In the genomic region with DNA sequence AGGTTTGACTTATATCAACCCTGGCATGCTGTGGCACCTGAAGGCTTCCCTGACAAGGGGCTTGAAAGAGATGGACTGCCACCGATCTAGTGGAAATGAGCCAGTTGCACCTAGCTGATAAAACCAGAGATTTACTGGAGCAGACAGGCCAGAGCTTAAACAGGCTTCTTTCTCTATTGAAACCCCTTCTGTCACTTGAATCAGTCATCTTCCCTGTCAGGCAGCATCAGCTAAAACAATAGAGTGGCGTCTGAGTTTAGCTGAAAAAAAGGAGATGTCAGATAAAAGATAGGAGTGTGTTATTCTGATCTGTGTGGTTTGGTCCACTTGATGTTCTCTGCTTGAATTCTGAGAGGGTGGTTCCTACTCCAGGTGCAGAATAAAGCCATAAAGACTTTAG, we compare ENCODE assay signal across 18 cellular contexts.
DNase-seq lines count a peak whose midpoint lies in the region; FAIRE-seq and TF ChIP-seq lines count a peak whose summit lies in the region.
"Had no signal": no experiment of that assay in that cellular context is flagged by ENCODE, and none has a peak within 500 bp of the region (broad histone marks: within the 10 kb centered on the region; RNA-seq: fewer than 3 reads in every experiment).

No MANE protein-coding gene starts in this region.

- no peak overlapping the region for H4K8ac ChIP-seq in H1 (ENCODE audit: extremely low read depth, insufficient read depth, low read length)

- H3K23ac ChIP-seq in H1 (ENCODE audit: insufficient read length) = no peak overlapping the region

- CTCF ChIA-PET in H1 (lab: Charles Lee; ENCODE audit: partially characterized antibody) (interaction anchor here (0.7 kb wide), 1 partner anchor 476 kb away, joined by 3 read pairs; no protein-coding TSS in a partner anchor), RWPE1 (lab: Yijun Ruan, JAX) (no interaction called here)

- H3K14ac ChIP-seq in H1 (ENCODE audit: insufficient read length) = no peak overlapping the region

- no peak overlapping the region; the same call in 1 of the 2 replicates for H3K18ac ChIP-seq in H1 (ENCODE audit: extremely low read depth, low read length)

- no peak overlapping the region for H4K91ac ChIP-seq in H1 (replicated peaks; ENCODE audit: insufficient read length, low read length)

- H4K20me1 ChIP-seq in H1 (replicated peaks in 1 of 2; ENCODE audit: control insufficient read depth in 1 of 2, insufficient read depth in 2 of 2, low read length in 2 of 2) = no peaks in the 10 kb centered on the region

- WGBS in H1 (ENCODE audit: extremely low coverage in 1 of 2, insufficient coverage in 1 of 2, insufficient read length in 1 of 2, insufficient replicate concordance in 2 of 2, low coverage in 1 of 2, low lambda C conversion rate in 2 of 2, missing lambda C conversion rate in 1 of 2), 2 experiments = 79% methylated on average over 2 of the region's 2 CpGs; no CpG with 5 or more reads in 1 of the 2 experiments

- H2BK12ac ChIP-seq in H1 (ENCODE audit: low read depth, low read length) = no peak overlapping the region

- peak; percentile 32 for FAIRE-seq in H1 (lab: Jason Lieb, UNC)
- FAIRE-seq: A549 had no signal

- no peak for TF ChIP-seq POLR2A in H1 (IDR thresholded peaks at IDR 0.05; ENCODE audit: control extremely low read depth in 1 of 2, low read depth in 2 of 2, low read length in 2 of 2)

- H3K9ac ChIP-seq in H1 (replicated peaks in 1 of 4; ENCODE audit: extremely low read depth in 1 of 4, low read depth in 3 of 4, low read length in 3 of 4) = no peak overlapping the region

- no peak overlapping the region for H2BK120ac ChIP-seq in H1 (replicated peaks; ENCODE audit: low read depth, low read length)

- H3K23me2 ChIP-seq in H1 (ENCODE audit: low read depth, low read length) = no peaks in the 10 kb centered on the region

- no peaks in the 10 kb centered on the region for H3K9me3 ChIP-seq in H1 (ENCODE audit: insufficient read depth in 2 of 2, low read depth in 1 of 2, low read length in 1 of 2)
- H3K9me3 ChIP-seq: A549 had no signal

- peaks cover 8 to 13% (median 10%) of the 10 kb centered on the region in 4 experiments; a peak in 5 of 7 replicates for H3K4me1 ChIP-seq in H1 (replicated peaks in 1 of 4; ENCODE audit: control insufficient read depth in 3 of 4, insufficient read depth in 4 of 4, low read length in 3 of 4)
- H3K4me1 ChIP-seq: A549 had no signal

- no peak overlapping the region for H2BK15ac ChIP-seq in H1 (ENCODE audit: low read length)

- H3K36me3 ChIP-seq in H1 (ENCODE audit: control insufficient read depth in 2 of 4, insufficient read depth in 4 of 4, low read length in 3 of 4) = no peaks in the 10 kb centered on the region

- TF ChIP-seq CTCF in H1 (IDR thresholded peaks at IDR 0.05; ENCODE audit: control extremely low read depth in 1 of 3, insufficient read depth in 1 of 3, low read depth in 1 of 3, low read length in 3 of 3) (no peak), RWPE1 (conservative IDR thresholded peaks at IDR 0.05; ENCODE audit: low read depth) (no peak)

- H3K4me3 ChIP-seq in H1 (ENCODE audit: extremely low read depth in 1 of 4, insufficient read depth in 2 of 4, low read depth in 3 of 4, low read length in 4 of 4) = no peak overlapping the region
- H3K4me3 ChIP-seq: A549 had no signal

- H3K27me3 ChIP-seq in H1 (replicated peaks in 1 of 4; ENCODE audit: control insufficient read depth in 3 of 4, extremely low read depth in 1 of 4, insufficient read depth in 3 of 4, low read length in 3 of 4) = no peaks in the 10 kb centered on the region

- H3K27ac ChIP-seq in H1 (ENCODE audit: low read depth, low read length) = no peak overlapping the region
- no peak overlapping the region for H3K27ac ChIP-seq in RWPE1
- H3K27ac ChIP-seq: A549 had no signal

- H2BK5ac ChIP-seq in H1 (ENCODE audit: low read depth, low read length) = no peak overlapping the region

- no peak overlapping the region for H4K5ac ChIP-seq in H1 (ENCODE audit: insufficient read length, low read depth, low read length)

- H2AFZ ChIP-seq in H1 (ENCODE audit: low read length) = 0 out of 2 replicates have a peak overlapping the region, but pooled peaks have one; percentile 13

- peak; percentile 40 for DNase-seq in NCI-H510A treated with DMSO at 0.1 percent for 48 hours (lab: John Stamatoyannopoulos, UW)
- DNase-seq in NCI-H510A (lab: John Stamatoyannopoulos, UW) = no peak
- peak; percentile 74 for DNase-seq in NCI-H187 treated with DMSO at 0.1 percent for 48 hours (lab: John Stamatoyannopoulos, UW)
- DNase-seq in H1 (ENCODE audit: low read depth in 1 of 2, low spot score in 2 of 2) = no peak
- peak; percentile 52 for DNase-seq in retina
- no peak for DNase-seq in SHP77 (lab: John Stamatoyannopoulos, UW)
- DNase-seq in RWPE1 (ENCODE audit: low spot score) = no peak
- DNase-seq: CD4-positive, alpha-beta T cell; DMS53; HCEC 1CT; MM.1S; NCI-H1092; NCI-H1694; NCI-H774; PC-3; RPMI8226; T-helper 17 cell had no signal

- no peak overlapping the region for H2AK5ac ChIP-seq in H1 (ENCODE audit: low read depth, low read length)

- no peak for TF ChIP-seq EP300 in H1 (IDR thresholded peaks at IDR 0.05; ENCODE audit: borderline replicate concordance in 1 of 2, low read depth in 2 of 2, low read length in 2 of 2)

- H3K4ac ChIP-seq in H1 (replicated peaks; ENCODE audit: insufficient read length, low read depth, low read length) = no peak overlapping the region

- POLR2A ChIA-PET in H1 (lab: Charles Lee; ENCODE audit: partially characterized antibody) = no interaction called here
- POLR2A ChIA-PET in RWPE1 (lab: Yijun Ruan, JAX; ENCODE audit: low non-redundant PET) = no interaction called here

- no peak overlapping the region for H3K4me2 ChIP-seq in H1 (ENCODE audit: insufficient read depth in 1 of 2, low read depth in 2 of 2, low read length in 2 of 2)
- H3K4me2 ChIP-seq: A549 had no signal

- H3K79me2 ChIP-seq in H1 (ENCODE audit: control insufficient read depth in 1 of 2, insufficient read depth in 2 of 2, low read length in 2 of 2) = no peaks in the 10 kb centered on the region

- H2BK20ac ChIP-seq in H1 (ENCODE audit: low read length) = no peak overlapping the region

- H3K56ac ChIP-seq in H1 (replicated peaks; ENCODE audit: insufficient read length, low read depth, low read length) = no peak overlapping the region

- H3K79me1 ChIP-seq in H1 (ENCODE audit: low read depth, low read length) = no peaks in the 10 kb centered on the region

- TF ChIP-seq RAD21 in H1 (IDR thresholded peaks at IDR 0.05 in 1 of 2, conservative IDR thresholded peaks at IDR 0.05 in 1 of 2; ENCODE audit: low read depth in 2 of 2, low read length in 2 of 2) = no peak

TF ChIP-seq in H1, 55 proteins besides CTCF, POLR2A, EP300 and RAD21:
- TF ChIP-seq TAF7 (optimal IDR thresholded peaks at IDR 0.05; ENCODE audit: borderline replicate concordance, low read depth, low read length) (no peak), E2F6 (IDR thresholded peaks at IDR 0.05) (no peak), GTF2F1 (IDR thresholded peaks at IDR 0.05; ENCODE audit: borderline replicate concordance, low read depth, low read length) (no peak), NANOG (IDR thresholded peaks at IDR 0.05; ENCODE audit: insufficient read depth, low read depth, low read length, poor library complexity, severe bottlenecking) (no peak), MAFK (IDR thresholded peaks at IDR 0.05; ENCODE audit: low read depth, low read length) (no peak)

Comparison
In these comparisons a context has a peak if more than half of its experiments do, and no peak if none do; other contexts are left out.
1. DNase-seq: peak in NCI-H510A treated with DMSO at 0.1 percent for 48 hours (single experiment), NCI-H187 treated with DMSO at 0.1 percent for 48 hours (single experiment) and retina (single experiment); none in NCI-H510A (single experiment), H1 (0 of 2), SHP77 (0 of 2) and RWPE1 (single experiment).